8 cellular contexts compared by ENCODE assay signal in genomic region chr1:11924334-11925195, GRCh38. TPM values are rescaled to one million over a fixed set of nuclear protein-coding genes. Genes with fewer than 3 reads are reported as not detected.
DNase-seq lines count a peak whose midpoint lies in the region; ATAC-seq and TF ChIP-seq lines count a peak whose summit lies in the region.

No MANE protein-coding gene starts in this region.

- H3K4me1 ChIP-seq in heart right ventricle (peaks cover 20 to 87% (median 70%) of the 10 kb centered on the region in 9 donors), lung (ENCODE audit: control insufficient read depth in 2 of 2, insufficient read depth in 2 of 2, low read length in 2 of 2) (peaks cover 4 to 11% of the 10 kb centered on the region in 2 donors), urinary bladder (ENCODE audit: insufficient read depth) (no peaks in the 10 kb centered on the region)

- ATAC-seq in heart right ventricle (no peak), Right ventricle myocardium superior (ENCODE audit: poor library complexity) (no peak), lung (ENCODE audit: insufficient read depth, low FRiP score) (no peak), HG03159 (IDR thresholded peaks at IDR 0.05; ENCODE audit: unreplicated experiment) (no peak)

- H3K4me3 ChIP-seq in heart right ventricle, result peak overlapping the region; percentile 46 to 74 (median 62)
- H3K4me3 ChIP-seq in lung, result peak overlapping the region; percentile 41
- peak overlapping the region; percentile 99 for H3K4me3 ChIP-seq in urinary bladder (ENCODE audit: low read depth, low read length)

- peaks cover 0 to 45% (median 10%) of the 10 kb centered on the region in 9 donors for H3K36me3 ChIP-seq in heart right ventricle
- peaks cover 4 to 29% of the 10 kb centered on the region in 2 donors for H3K36me3 ChIP-seq in lung (ENCODE audit: control insufficient read depth in 2 of 2, insufficient read depth in 2 of 2, low read length in 2 of 2)
- H3K36me3 ChIP-seq in urinary bladder (ENCODE audit: insufficient read depth), result no peaks in the 10 kb centered on the region

- DNase-seq in heart right ventricle (no peak), Right ventricle myocardium superior (no peak), lung (ENCODE audit: low spot score) (no peak), dermis blood vessel endothelial cell (no peak), SKM-1 (lab: John Stamatoyannopoulos, UW; ENCODE audit: unreplicated experiment) (no peak)
- peak; percentile 28 for DNase-seq in activated naive CD8-positive, alpha-beta T cell treated with anti-CD3 and anti-CD28 coated beads for 36 hours

- intact Hi-C loops in heart right ventricle (cut with DNase I) (no loop called here), Right ventricle myocardium superior (cut with DNase I) (no loop called here)

- TF ChIP-seq CTCF in heart right ventricle (IDR thresholded peaks at IDR 0.05) (no peak), lung (IDR thresholded peaks at IDR 0.05; ENCODE audit: control extremely low read depth, extremely low read depth) (no peak)

- 51 to 53% methylated on average over 16 of the region's 16 CpGs for WGBS in heart right ventricle, 2 donors
- WGBS in lung, 2 donors, result 59 to 74% methylated on average over 16 of the region's 16 CpGs
- WGBS in urinary bladder, result 60% methylated on average over 16 of the region's 16 CpGs

- H3K27ac ChIP-seq in heart right ventricle (peak overlapping the region in 2 of 10 donors; percentile 24 to 37), lung (ENCODE audit: low read depth in 1 of 2, low read length in 1 of 2) (no peak overlapping the region), urinary bladder (ENCODE audit: low read depth) (no peak overlapping the region)

- H3K27ac Mint-ChIP-seq in activated naive CD8-positive, alpha-beta T cell treated with anti-CD3 and anti-CD28 coated beads for 36 hours, result peak overlapping the region; percentile 82

- H3K27me3 ChIP-seq in heart right ventricle, result no peaks in the 10 kb centered on the region
- H3K27me3 ChIP-seq in lung (ENCODE audit: control insufficient read depth, insufficient read depth), result no peaks in the 10 kb centered on the region

- H3K4me1 Mint-ChIP-seq in activated naive CD8-positive, alpha-beta T cell treated with anti-CD3 and anti-CD28 coated beads for 36 hours, result peaks cover 32% of the 10 kb centered on the region

- no peaks in the 10 kb centered on the region for H3K27me3 Mint-ChIP-seq in activated naive CD8-positive, alpha-beta T cell treated with anti-CD3 and anti-CD28 coated beads for 36 hours

- H3K9me3 Mint-ChIP-seq in activated naive CD8-positive, alpha-beta T cell treated with anti-CD3 and anti-CD28 coated beads for 36 hours, result no peaks in the 10 kb centered on the region

- H3K9me3 ChIP-seq in heart right ventricle (no peaks in the 10 kb centered on the region), lung (ENCODE audit: control insufficient read depth in 2 of 2, insufficient read depth in 1 of 2, low read length in 1 of 2) (no peaks in the 10 kb centered on the region)

- peaks cover 15% of the 10 kb centered on the region for H3K36me3 Mint-ChIP-seq in activated naive CD8-positive, alpha-beta T cell treated with anti-CD3 and anti-CD28 coated beads for 36 hours

- peak overlapping the region; percentile 91 for H3K4me3 Mint-ChIP-seq in activated naive CD8-positive, alpha-beta T cell treated with anti-CD3 and anti-CD28 coated beads for 36 hours

RNA-seq across cellular contexts. Expression of gene KIAA2013, which starts 1.7 kb away (rescaled TPM):
- 10 to 100 TPM; 35.5 to 47.8 (median 39.0) TPM for total RNA-seq in heart right ventricle
- polyA plus RNA-seq in heart right ventricle, result 10 to 100 TPM; 23.3 to 44.7 TPM
- total RNA-seq in Right ventricle myocardium superior, result 31.6 TPM
- 10 to 100 TPM; 27.5 to 30.1 TPM for total RNA-seq in activated naive CD8-positive, alpha-beta T cell treated with anti-CD3 and anti-CD28 coated beads for 36 hours
- 10 to 100 TPM; 28.1 to 54.5 TPM for total RNA-seq in lung
- 10 to 100 TPM; 34.0 to 48.3 TPM for polyA plus RNA-seq in lung
- 19.1 TPM for total RNA-seq in urinary bladder
- 71.5 TPM for polyA plus RNA-seq in urinary bladder
- total RNA-seq in dermis blood vessel endothelial cell, result 87.1 and 117 TPM in 2 replicates

RNA-seq across cellular contexts. Expression of gene PLOD1, which starts 10.0 kb away (rescaled TPM):
- total RNA-seq in heart right ventricle, result 10 to 100 TPM; 27.3 to 95.3 (median 44.4) TPM
- polyA plus RNA-seq in heart right ventricle, result 100 to 1,000 TPM in 1 of 2 donors, 10 to 100 TPM in 1; 53.0 to 102 TPM
- total RNA-seq in Right ventricle myocardium superior, result 66.1 TPM
- 10 to 100 TPM; 21.9 to 22.5 TPM for total RNA-seq in activated naive CD8-positive, alpha-beta T cell treated with anti-CD3 and anti-CD28 coated beads for 36 hours
- total RNA-seq in lung, result 10 to 100 TPM; 68.8 to 89.5 TPM
- 100 to 1,000 TPM in 1 of 2 donors, 10 to 100 TPM in 1; 33.5 to 112 TPM for polyA plus RNA-seq in lung
- total RNA-seq in urinary bladder, result 93.9 TPM
- polyA plus RNA-seq in urinary bladder, result 97.5 TPM
- 242 and 359 TPM in 2 replicates for total RNA-seq in dermis blood vessel endothelial cell

RNA-seq across cellular contexts. Expression of gene MFN2, which starts 55.7 kb away (rescaled TPM):
- total RNA-seq in heart right ventricle (1,000 to 10,000 TPM in 1 of 10 donors, 100 to 1,000 TPM in 9; 470 to 1,066 (median 788) TPM), Right ventricle myocardium superior (648 TPM), lung (10 to 100 TPM; 26.7 to 70.8 TPM), urinary bladder (26.6 TPM), dermis blood vessel endothelial cell (61.1 and 95.3 TPM in 2 replicates)
- polyA plus RNA-seq in heart right ventricle (100 to 1,000 TPM; 154 to 171 TPM), lung (10 to 100 TPM; 30.4 to 49.3 TPM), urinary bladder (88.6 TPM)
- total RNA-seq in activated naive CD8-positive, alpha-beta T cell treated with anti-CD3 and anti-CD28 coated beads for 36 hours, result 10 to 100 TPM; 78.1 to 84.2 TPM

Comparison
In these comparisons a context has a peak if more than half of its experiments do, and no peak if none do; other contexts are left out.
1. H3K4me3 ChIP-seq: peak in every context shown above with its lines; median percentile 99 in urinary bladder; 62 in heart right ventricle; 41 in lung.